In genomic region chr12:19456176-19456575, GRCh38 we compare ENCODE assay signal across 16 cellular contexts. TPM values are rescaled to one million over a fixed set of nuclear protein-coding genes. Genes with fewer than 3 reads are reported as not detected.
DNase-seq lines count a peak whose midpoint lies in the region; ATAC-seq and TF ChIP-seq lines count a peak whose summit lies in the region.
"Had no signal": no experiment of that assay in that cellular context is flagged by ENCODE, and none has a peak within 500 bp of the region (broad histone marks: within the 10 kb centered on the region; RNA-seq: fewer than 3 reads in every experiment).

No MANE protein-coding gene starts in this region.

- DNase-seq in Right ventricle myocardium superior (peak; percentile 77), cardiac septum (ENCODE audit: low spot score) (no peak), endodermal cell (no peak), left ventricle myocardium superior (peak; percentile 71), mucosa of gallbladder (ENCODE audit: low spot score) (no peak), iPS-NIHi11 (ENCODE audit: low spot score) (no peak)
- no peak for DNase-seq in stimulated activated CD4-positive, alpha-beta T cell treated with anti-CD3 and anti-CD28 coated beads, Interleukin-15, amount 100 ng/mL, for 24 hours
- DNase-seq: ACHN; Calu3; CD4-positive, CD25-positive, alpha-beta regulatory T cell; DMS 273 treated with DMSO at 0.1 percent for 48 hours; GM23248 had no signal

- H3K4me3 ChIP-seq in endodermal cell (ENCODE audit: low read length), result no peak overlapping the region
- H3K4me3 ChIP-seq: BLaER1 treated with 17β-estradiol and CSF1 and Interleukin-3, amounts not matched to agents 10 nM and 100 nM; GM12878; GM23248 had no signal

- 93 to 100% methylated on average over 7 of the region's 7 CpGs for WGBS in endodermal cell (ENCODE audit: insufficient coverage in 1 of 2, insufficient read length in 1 of 2), 2 experiments

- no peak overlapping the region for H3K27ac ChIP-seq in endodermal cell (ENCODE audit: low read depth, low read length)
- H3K27ac ChIP-seq: BLaER1 treated with 17β-estradiol and CSF1 and Interleukin-3, amounts not matched to agents 10 nM and 100 nM; GM23248 had no signal

- H3K9me3 ChIP-seq in endodermal cell (ENCODE audit: control insufficient read depth, low read length), result no peaks in the 10 kb centered on the region

- intact Hi-C loops in Right ventricle myocardium superior (cut with DNase I), result no loop called here
- intact Hi-C loops in cardiac septum (cut with DNase I), result loop anchor here (10.0 kb wide), 2 partner anchors 91 to 171 kb away; no protein-coding TSS in a partner anchor
- intact Hi-C loops in left ventricle myocardium superior (cut with micrococcal nuclease), result no loop called here

- no peaks in the 10 kb centered on the region for H3K9me3 Mint-ChIP-seq in endodermal cell
- H3K9me3 Mint-ChIP-seq: CD4-positive, CD25-positive, alpha-beta regulatory T cell had no signal

- no peaks in the 10 kb centered on the region for H3K27me3 ChIP-seq in endodermal cell (ENCODE audit: control insufficient read depth, insufficient read depth, low read length, poor library complexity, severe bottlenecking)
- H3K27me3 ChIP-seq: BLaER1 treated with 17β-estradiol and CSF1 and Interleukin-3, amounts not matched to agents 10 nM and 100 nM had no signal

- no peaks in the 10 kb centered on the region for H3K4me1 ChIP-seq in endodermal cell (ENCODE audit: control insufficient read depth, insufficient read depth, low read length)

- peaks cover 5% of the 10 kb centered on the region for H3K36me3 ChIP-seq in endodermal cell (ENCODE audit: control insufficient read depth, insufficient read depth, low read length)

- H3K27me3 Mint-ChIP-seq in endodermal cell (ENCODE audit: insufficient read depth), result no peaks in the 10 kb centered on the region
- H3K27me3 Mint-ChIP-seq: CD4-positive, CD25-positive, alpha-beta regulatory T cell had no signal

- peaks cover 42% of the 10 kb centered on the region for H3K36me3 Mint-ChIP-seq in endodermal cell (ENCODE audit: low read depth)

- no peak overlapping the region for H3K9ac ChIP-seq in endodermal cell (ENCODE audit: extremely low read depth, low read length, poor library complexity, severe bottlenecking)
- H3K9ac ChIP-seq: BLaER1 treated with 17β-estradiol and CSF1 and Interleukin-3, amounts not matched to agents 10 nM and 100 nM; GM23248 had no signal

- H3K4me1 Mint-ChIP-seq in endodermal cell, result peaks cover 39% of the 10 kb centered on the region

- H3K4me3 Mint-ChIP-seq in endodermal cell, result no peak overlapping the region
- H3K4me3 Mint-ChIP-seq: CD4-positive, CD25-positive, alpha-beta regulatory T cell had no signal

- TF ChIP-seq CTCF in endodermal cell (conservative IDR thresholded peaks at IDR 0.05), result peak; percentile 9

- peak overlapping the region; percentile 40 for H3K27ac Mint-ChIP-seq in endodermal cell
- H3K27ac Mint-ChIP-seq: CD4-positive, CD25-positive, alpha-beta regulatory T cell had no signal

- ATAC-seq in Right ventricle myocardium superior (ENCODE audit: poor library complexity) (peak; percentile 76), left ventricle myocardium superior (peak; percentile 86), GM21515 (IDR thresholded peaks at IDR 0.05; ENCODE audit: unreplicated experiment) (no peak)
- ATAC-seq: GM12878, HCT116 had no signal

RNA-seq across cellular contexts. Expression of gene AEBP2, which starts 16.9 kb away (rescaled TPM):
- total RNA-seq in Right ventricle myocardium superior (27.5 TPM), cardiac septum (27.2 TPM), endodermal cell (10 to 100 TPM; 37.8 to 78.4 TPM), left ventricle myocardium superior (28.5 TPM), mucosa of gallbladder (39.5 TPM)
- 20.0 TPM for polyA plus RNA-seq in endodermal cell (2013, experiment 1 of 2)
- 18.9 TPM for polyA plus RNA-seq in endodermal cell (2013, experiment 2 of 2)

Comparison
In these comparisons a context has a peak if more than half of its experiments do, and no peak if none do; other contexts are left out.
1. DNase-seq: peak in Right ventricle myocardium superior (single experiment) and left ventricle myocardium superior (single experiment); none in cardiac septum (single experiment), endodermal cell (single experiment), mucosa of gallbladder (single experiment), stimulated activated CD4-positive, alpha-beta T cell treated with anti-CD3 and anti-CD28 coated beads, Interleukin-15, amount 100 ng/mL, for 24 hours (single experiment) and iPS-NIHi11 (single experiment).